ENCODE assay signal across 18 cellular contexts in the genomic region with DNA sequence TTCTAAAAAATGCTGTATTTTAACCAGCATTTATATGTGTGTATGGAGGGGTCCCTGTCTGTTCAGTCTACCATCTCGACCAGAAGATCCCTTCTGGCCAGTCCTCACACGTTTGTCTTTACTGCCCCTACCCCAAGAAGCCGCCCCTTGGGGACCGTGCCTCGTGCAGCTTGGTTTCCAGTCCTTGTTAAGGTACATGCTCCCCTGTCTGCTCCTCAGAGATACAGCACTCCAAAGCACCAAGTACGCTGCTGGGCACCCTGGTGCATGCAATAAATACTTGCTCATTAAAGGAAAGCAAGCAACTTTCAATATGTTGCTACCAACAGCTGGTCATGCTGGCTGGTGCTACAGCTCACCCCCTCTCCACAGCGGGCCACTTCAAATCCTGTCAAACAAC.
DNase-seq lines count a peak whose midpoint lies in the region; ATAC-seq and TF ChIP-seq lines count a peak whose summit lies in the region.
"Had no signal": no experiment of that assay in that cellular context is flagged by ENCODE, and none has a peak within 500 bp of the region (broad histone marks: within the 10 kb centered on the region; RNA-seq: fewer than 3 reads in every experiment).

No MANE protein-coding gene starts in this region.

- H3K18ac ChIP-seq in neuronal stem cell (ENCODE audit: low read length) = peak overlapping the region; percentile 21

- H2BK15ac ChIP-seq in neuronal stem cell (ENCODE audit: low read length) = no peak overlapping the region

- H3K9ac ChIP-seq in neuronal stem cell (ENCODE audit: low read depth, low read length, poor library complexity) (no peak overlapping the region), smooth muscle cell (ENCODE audit: low read depth) (no peak overlapping the region)

- H3K27me3 ChIP-seq in neuronal stem cell (ENCODE audit: control insufficient read depth in 3 of 3, insufficient read depth in 3 of 3, low read depth in 1 of 3, low read length in 3 of 3) = no peaks in the 10 kb centered on the region
- H3K27me3 ChIP-seq in smooth muscle cell (ENCODE audit: low read depth) = no peaks in the 10 kb centered on the region

- H2BK12ac ChIP-seq in neuronal stem cell (ENCODE audit: low read length) = no peak overlapping the region

- TF ChIP-seq CTCF in smooth muscle cell (IDR thresholded peaks at IDR 0.05; ENCODE audit: borderline replicate concordance, insufficient read depth, poor library complexity, severe bottlenecking) = no peak

- H3K27ac ChIP-seq in neuronal stem cell (replicated peaks; ENCODE audit: low read length) (no peak overlapping the region), smooth muscle cell (ENCODE audit: low read depth) (no peak overlapping the region)

- H4K20me1 ChIP-seq in smooth muscle cell (ENCODE audit: low read depth) = no peaks in the 10 kb centered on the region

- H3K23ac ChIP-seq in neuronal stem cell (ENCODE audit: low read depth, low read length, poor library complexity) = no peak overlapping the region

- H2AFZ ChIP-seq in neuronal stem cell (ENCODE audit: low read length) (no peak overlapping the region), smooth muscle cell (ENCODE audit: low read depth) (no peak overlapping the region)
- H2AFZ ChIP-seq: GM23338 had no signal

- H3K4me3 ChIP-seq in neuronal stem cell (ENCODE audit: low read length in 2 of 2) (no peak overlapping the region), smooth muscle cell (no peak overlapping the region)
- H3K4me3 ChIP-seq: GM23338 had no signal

- H3K9me3 ChIP-seq in neuronal stem cell (replicated peaks in 1 of 2; ENCODE audit: control insufficient read depth in 2 of 2, insufficient read depth in 1 of 2, low read depth in 1 of 2, low read length in 2 of 2) (no peaks in the 10 kb centered on the region), smooth muscle cell (replicated peaks; ENCODE audit: low read depth) (no peaks in the 10 kb centered on the region)

- H3K4ac ChIP-seq in neuronal stem cell (ENCODE audit: low read length) = no peak overlapping the region

- H3K36me3 ChIP-seq in neuronal stem cell (replicated peaks in 1 of 2; ENCODE audit: control insufficient read depth in 2 of 2, insufficient read depth in 2 of 2, low read length in 2 of 2) (no peaks in the 10 kb centered on the region), smooth muscle cell (ENCODE audit: low read depth) (no peaks in the 10 kb centered on the region)

- no peak for ATAC-seq in left lobe of liver
- ATAC-seq: GM23338, HCT116, Panc1 had no signal

- H3K14ac ChIP-seq in neuronal stem cell (ENCODE audit: low read length) = no peak overlapping the region

- H3F3A ChIP-seq in smooth muscle cell (ENCODE audit: low read depth) = peaks cover 5% of the 10 kb centered on the region

- H3K79me2 ChIP-seq in smooth muscle cell (ENCODE audit: low read depth) = no peaks in the 10 kb centered on the region

- no peaks in the 10 kb centered on the region for H3K79me1 ChIP-seq in neuronal stem cell (ENCODE audit: low read depth, low read length)

- no peak overlapping the region for H4K8ac ChIP-seq in neuronal stem cell (ENCODE audit: low read depth, low read length)

- no peak overlapping the region for H3K4me2 ChIP-seq in neuronal stem cell (ENCODE audit: insufficient read depth, low read length, poor library complexity, severe bottlenecking)
- no peak overlapping the region for H3K4me2 ChIP-seq in smooth muscle cell
- H3K4me2 ChIP-seq: GM23338 had no signal

- DNase-seq in NCI-H748 (lab: John Stamatoyannopoulos, UW; ENCODE audit: unreplicated experiment) = peak; percentile 45
- DNase-seq in NCI-H748 treated with DMSO at 0.1 percent for 48 hours (lab: John Stamatoyannopoulos, UW) = no peak
- peak; percentile 47 for DNase-seq in NCI-H1694 treated with DMSO at 0.1 percent for 48 hours (lab: John Stamatoyannopoulos, UW)
- peak; percentile 65 for DNase-seq in NCI-H82 treated with DMSO at 0.1 percent for 48 hours (lab: John Stamatoyannopoulos, UW; ENCODE audit: unreplicated experiment)
- DNase-seq in neuronal stem cell (ENCODE audit: low spot score) = no peak
- no peak for DNase-seq in pons (ENCODE audit: low spot score)
- no peak for DNase-seq in left lobe of liver (ENCODE audit: low spot score)
- no peak for DNase-seq in smooth muscle cell (lab: John Stamatoyannopoulos, UW; ENCODE audit: unreplicated experiment)
- DNase-seq: ACHN, AML-193, EL, KBM-7, NCI-H2029, NCI-H226, NCI-H526 treated with DMSO at 0.1 percent for 48 hours had no signal

- no peak overlapping the region for H2BK120ac ChIP-seq in neuronal stem cell (ENCODE audit: low read depth, low read length)

- H3K4me1 ChIP-seq in neuronal stem cell (ENCODE audit: control insufficient read depth in 2 of 2, insufficient read depth in 1 of 2, low read depth in 1 of 2, low read length in 2 of 2) (peaks cover 2 to 14% of the 10 kb centered on the region in 2 donors), smooth muscle cell (ENCODE audit: low read depth) (no peaks in the 10 kb centered on the region)

- H2AK5ac ChIP-seq in neuronal stem cell (ENCODE audit: low read depth, low read length) = no peak overlapping the region

- WGBS in neuronal stem cell (ENCODE audit: extremely low coverage in 2 of 2, insufficient read length in 2 of 2, insufficient replicate concordance in 1 of 2), 2 donors = no CpG with 5 or more reads among the region's 7 CpGs
- WGBS in smooth muscle cell (ENCODE audit: low lambda C conversion rate) = 93% methylated on average over 7 of the region's 7 CpGs

- no peak overlapping the region for H4K91ac ChIP-seq in neuronal stem cell (ENCODE audit: low read depth, low read length, poor library complexity)

- no peak overlapping the region for H2BK5ac ChIP-seq in neuronal stem cell (ENCODE audit: low read length)

Comparison
In these comparisons a context has a peak if more than half of its experiments do, and no peak if none do; other contexts are left out.
1. DNase-seq: peak in NCI-H748 (single experiment), NCI-H1694 treated with DMSO at 0.1 percent for 48 hours (single experiment) and NCI-H82 treated with DMSO at 0.1 percent for 48 hours (single experiment); none in NCI-H748 treated with DMSO at 0.1 percent for 48 hours (single experiment), neuronal stem cell (single experiment), pons (single experiment), left lobe of liver (single experiment) and smooth muscle cell (single experiment).